1 cellular context compared by ENCODE assay signal in genomic region chr7:137948845-137949330, GRCh38.
TF ChIP-seq lines count a peak whose summit lies in the region.

No MANE protein-coding gene starts in this region.

TF ChIP-seq in HepG2, 621 proteins besides CTCF, POLR2A, EP300 and RAD21 (continued from another document and continues in another):
- TF ChIP-seq ZNF878 (CRISPR knock-in tag; IDR thresholded peaks at IDR 0.05) (no peak), TCF7 (IDR thresholded peaks at IDR 0.05; ENCODE audit: low read depth) (peak; percentile 84), ZNF761 (CRISPR knock-in tag; conservative IDR thresholded peaks at IDR 0.05) (0 out of 2 replicates have a peak, but pooled peaks have one; percentile 35), ZNF556 (CRISPR knock-in tag; IDR thresholded peaks at IDR 0.05; ENCODE audit: borderline replicate concordance) (no peak; the same call in 1 of the 2 replicates), PLRG1 (conservative IDR thresholded peaks at IDR 0.05) (no peak), E2F2 (CRISPR knock-in tag; IDR thresholded peaks at IDR 0.05; ENCODE audit: borderline replicate concordance) (no peak), SOX5 (CRISPR knock-in tag; IDR thresholded peaks at IDR 0.05; ENCODE audit: borderline replicate concordance) (peak; percentile 83), ZNF800 (CRISPR knock-in tag; IDR thresholded peaks at IDR 0.05) (no peak), SMAD9 (CRISPR knock-in tag; IDR thresholded peaks at IDR 0.05) (no peak), ZNF484 (CRISPR knock-in tag; IDR thresholded peaks at IDR 0.05; ENCODE audit: borderline replicate concordance, low read depth) (no peak), SP5 (CRISPR knock-in tag; IDR thresholded peaks at IDR 0.05; ENCODE audit: borderline replicate concordance, low read depth) (peak; percentile 28; the same call in 1 of the 2 replicates), ONECUT2 (CRISPR knock-in tag; IDR thresholded peaks at IDR 0.05) (no peak), ZNF501 (CRISPR knock-in tag; IDR thresholded peaks at IDR 0.05) (no peak), HOXA7 (CRISPR knock-in tag; IDR thresholded peaks at IDR 0.05) (no peak), PRMT3 (CRISPR knock-in tag; IDR thresholded peaks at IDR 0.05; ENCODE audit: borderline replicate concordance, low read depth) (no peak), ZNF563 (CRISPR knock-in tag; IDR thresholded peaks at IDR 0.05) (no peak), CBX5 (CRISPR knock-in tag; IDR thresholded peaks at IDR 0.05; ENCODE audit: borderline replicate concordance) (peak; percentile 58; the same call in 1 of the 2 replicates), TCF12 (IDR thresholded peaks at IDR 0.05) (no peak), TCF12 (CRISPR knock-in tag; IDR thresholded peaks at IDR 0.05) (peak; percentile 76; the same call in 1 of the 2 replicates), ZFP41 (CRISPR knock-in tag; IDR thresholded peaks at IDR 0.05; ENCODE audit: borderline replicate concordance) (no peak), SP1 (IDR thresholded peaks at IDR 0.05) (no peak), SP1 (CRISPR knock-in tag; IDR thresholded peaks at IDR 0.05) (no peak), GABPB1 (CRISPR knock-in tag; IDR thresholded peaks at IDR 0.05) (peak; percentile 54), DMAP1 (CRISPR knock-in tag; IDR thresholded peaks at IDR 0.05) (0 out of 2 replicates have a peak, but pooled peaks have one; percentile 47), CENPX (CRISPR knock-in tag; IDR thresholded peaks at IDR 0.05) (no peak), FIP1L1 (IDR thresholded peaks at IDR 0.05; ENCODE audit: borderline replicate concordance, insufficient read depth, low read depth, low read length) (no peak), ETV5 (CRISPR knock-in tag; IDR thresholded peaks at IDR 0.05; ENCODE audit: borderline replicate concordance) (peak; percentile 95), MBNL3 (CRISPR knock-in tag; conservative IDR thresholded peaks at IDR 0.05) (no peak), NKX3-1 (CRISPR knock-in tag; IDR thresholded peaks at IDR 0.05) (peak; percentile 94), ZSCAN25 (CRISPR knock-in tag; IDR thresholded peaks at IDR 0.05) (no peak), HDAC1 (CRISPR knock-in tag; IDR thresholded peaks at IDR 0.05) (peak; percentile 73), TFDP1 (CRISPR knock-in tag; IDR thresholded peaks at IDR 0.05; ENCODE audit: borderline replicate concordance) (peak; percentile 47; the same call in 1 of the 2 replicates), ZNF615 (CRISPR knock-in tag; IDR thresholded peaks at IDR 0.05; ENCODE audit: borderline replicate concordance) (no peak), SMAD1 (CRISPR knock-in tag; IDR thresholded peaks at IDR 0.05; ENCODE audit: borderline replicate concordance, low read depth) (no peak), KAT2B (IDR thresholded peaks at IDR 0.05; ENCODE audit: borderline replicate concordance, low read depth, low read length) (no peak), HNRNPH1 (optimal IDR thresholded peaks at IDR 0.05; ENCODE audit: low read depth, low read length) (no peak), ZNF816 (CRISPR knock-in tag; IDR thresholded peaks at IDR 0.05; ENCODE audit: borderline replicate concordance) (no peak), IRX3 (CRISPR knock-in tag; IDR thresholded peaks at IDR 0.05; ENCODE audit: borderline replicate concordance, low read depth) (no peak), ZBTB42 (CRISPR knock-in tag; IDR thresholded peaks at IDR 0.05) (no peak)
- TF ChIP-seq, protein P1, sequence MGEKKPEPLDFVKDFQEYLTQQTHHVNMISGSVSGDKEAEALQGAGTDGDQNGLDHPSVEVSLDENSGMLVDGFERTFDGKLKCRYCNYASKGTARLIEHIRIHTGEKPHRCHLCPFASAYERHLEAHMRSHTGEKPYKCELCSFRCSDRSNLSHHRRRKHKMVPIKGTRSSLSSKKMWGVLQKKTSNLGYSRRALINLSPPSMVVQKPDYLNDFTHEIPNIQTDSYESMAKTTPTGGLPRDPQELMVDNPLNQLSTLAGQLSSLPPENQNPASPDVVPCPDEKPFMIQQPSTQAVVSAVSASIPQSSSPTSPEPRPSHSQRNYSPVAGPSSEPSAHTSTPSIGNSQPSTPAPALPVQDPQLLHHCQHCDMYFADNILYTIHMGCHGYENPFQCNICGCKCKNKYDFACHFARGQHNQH (CRISPR knock-in tag; IDR thresholded peaks at IDR 0.05): peak; percentile 62
- TF ChIP-seq, protein P2, sequence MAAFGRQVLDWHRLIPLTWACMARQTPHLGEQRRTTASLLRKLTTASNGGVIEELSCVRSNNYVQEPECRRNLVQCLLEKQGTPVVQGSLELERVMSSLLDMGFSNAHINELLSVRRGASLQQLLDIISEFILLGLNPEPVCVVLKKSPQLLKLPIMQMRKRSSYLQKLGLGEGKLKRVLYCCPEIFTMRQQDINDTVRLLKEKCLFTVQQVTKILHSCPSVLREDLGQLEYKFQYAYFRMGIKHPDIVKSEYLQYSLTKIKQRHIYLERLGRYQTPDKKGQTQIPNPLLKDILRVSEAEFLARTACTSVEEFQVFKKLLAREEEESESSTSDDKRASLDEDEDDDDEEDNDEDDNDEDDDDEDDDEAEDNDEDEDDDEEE (CRISPR knock-in tag; IDR thresholded peaks at IDR 0.05): no peak
- TF ChIP-seq, protein P3, sequence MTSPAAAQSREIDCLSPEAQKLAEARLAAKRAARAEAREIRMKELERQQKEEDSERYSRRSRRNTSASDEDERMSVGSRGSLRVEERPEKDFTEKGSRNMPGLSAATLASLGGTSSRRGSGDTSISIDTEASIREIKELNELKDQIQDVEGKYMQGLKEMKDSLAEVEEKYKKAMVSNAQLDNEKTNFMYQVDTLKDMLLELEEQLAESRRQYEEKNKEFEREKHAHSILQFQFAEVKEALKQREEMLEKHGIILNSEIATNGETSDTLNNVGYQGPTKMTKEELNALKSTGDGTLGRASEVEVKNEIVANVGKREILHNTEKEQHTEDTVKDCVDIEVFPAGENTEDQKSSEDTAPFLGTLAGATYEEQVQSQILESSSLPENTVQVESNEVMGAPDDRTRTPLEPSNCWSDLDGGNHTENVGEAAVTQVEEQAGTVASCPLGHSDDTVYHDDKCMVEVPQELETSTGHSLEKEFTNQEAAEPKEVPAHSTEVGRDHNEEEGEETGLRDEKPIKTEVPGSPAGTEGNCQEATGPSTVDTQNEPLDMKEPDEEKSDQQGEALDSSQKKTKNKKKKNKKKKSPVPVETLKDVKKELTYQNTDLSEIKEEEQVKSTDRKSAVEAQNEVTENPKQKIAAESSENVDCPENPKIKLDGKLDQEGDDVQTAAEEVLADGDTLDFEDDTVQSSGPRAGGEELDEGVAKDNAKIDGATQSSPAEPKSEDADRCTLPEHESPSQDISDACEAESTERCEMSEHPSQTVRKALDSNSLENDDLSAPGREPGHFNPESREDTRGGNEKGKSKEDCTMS (CRISPR knock-in tag; conservative IDR thresholded peaks at IDR 0.05): no peak
- TF ChIP-seq, protein P4, sequence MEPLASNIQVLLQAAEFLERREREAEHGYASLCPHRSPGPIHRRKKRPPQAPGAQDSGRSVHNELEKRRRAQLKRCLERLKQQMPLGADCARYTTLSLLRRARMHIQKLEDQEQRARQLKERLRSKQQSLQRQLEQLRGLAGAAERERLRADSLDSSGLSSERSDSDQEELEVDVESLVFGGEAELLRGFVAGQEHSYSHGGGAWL (CRISPR knock-in tag; IDR thresholded peaks at IDR 0.05): no peak
- TF ChIP-seq, protein P5, sequence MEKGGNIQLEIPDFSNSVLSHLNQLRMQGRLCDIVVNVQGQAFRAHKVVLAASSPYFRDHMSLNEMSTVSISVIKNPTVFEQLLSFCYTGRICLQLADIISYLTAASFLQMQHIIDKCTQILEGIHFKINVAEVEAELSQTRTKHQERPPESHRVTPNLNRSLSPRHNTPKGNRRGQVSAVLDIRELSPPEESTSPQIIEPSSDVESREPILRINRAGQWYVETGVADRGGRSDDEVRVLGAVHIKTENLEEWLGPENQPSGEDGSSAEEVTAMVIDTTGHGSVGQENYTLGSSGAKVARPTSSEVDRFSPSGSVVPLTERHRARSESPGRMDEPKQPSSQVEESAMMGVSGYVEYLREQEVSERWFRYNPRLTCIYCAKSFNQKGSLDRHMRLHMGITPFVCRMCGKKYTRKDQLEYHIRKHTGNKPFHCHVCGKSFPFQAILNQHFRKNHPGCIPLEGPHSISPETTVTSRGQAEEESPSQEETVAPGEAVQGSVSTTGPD (CRISPR knock-in tag; IDR thresholded peaks at IDR 0.05): peak; percentile 92
- TF ChIP-seq, protein P6, sequence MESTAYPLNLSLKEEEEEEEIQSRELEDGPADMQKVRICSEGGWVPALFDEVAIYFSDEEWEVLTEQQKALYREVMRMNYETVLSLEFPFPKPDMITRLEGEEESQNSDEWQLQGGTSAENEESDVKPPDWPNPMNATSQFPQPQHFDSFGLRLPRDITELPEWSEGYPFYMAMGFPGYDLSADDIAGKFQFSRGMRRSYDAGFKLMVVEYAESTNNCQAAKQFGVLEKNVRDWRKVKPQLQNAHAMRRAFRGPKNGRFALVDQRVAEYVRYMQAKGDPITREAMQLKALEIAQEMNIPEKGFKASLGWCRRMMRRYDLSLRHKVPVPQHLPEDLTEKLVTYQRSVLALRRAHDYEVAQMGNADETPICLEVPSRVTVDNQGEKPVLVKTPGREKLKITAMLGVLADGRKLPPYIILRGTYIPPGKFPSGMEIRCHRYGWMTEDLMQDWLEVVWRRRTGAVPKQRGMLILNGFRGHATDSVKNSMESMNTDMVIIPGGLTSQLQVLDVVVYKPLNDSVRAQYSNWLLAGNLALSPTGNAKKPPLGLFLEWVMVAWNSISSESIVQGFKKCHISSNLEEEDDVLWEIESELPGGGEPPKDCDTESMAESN (CRISPR knock-in tag; conservative IDR thresholded peaks at IDR 0.05): no peak
- TF ChIP-seq, protein P7, sequence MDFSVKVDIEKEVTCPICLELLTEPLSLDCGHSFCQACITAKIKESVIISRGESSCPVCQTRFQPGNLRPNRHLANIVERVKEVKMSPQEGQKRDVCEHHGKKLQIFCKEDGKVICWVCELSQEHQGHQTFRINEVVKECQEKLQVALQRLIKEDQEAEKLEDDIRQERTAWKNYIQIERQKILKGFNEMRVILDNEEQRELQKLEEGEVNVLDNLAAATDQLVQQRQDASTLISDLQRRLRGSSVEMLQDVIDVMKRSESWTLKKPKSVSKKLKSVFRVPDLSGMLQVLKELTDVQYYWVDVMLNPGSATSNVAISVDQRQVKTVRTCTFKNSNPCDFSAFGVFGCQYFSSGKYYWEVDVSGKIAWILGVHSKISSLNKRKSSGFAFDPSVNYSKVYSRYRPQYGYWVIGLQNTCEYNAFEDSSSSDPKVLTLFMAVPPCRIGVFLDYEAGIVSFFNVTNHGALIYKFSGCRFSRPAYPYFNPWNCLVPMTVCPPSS (IDR thresholded peaks at IDR 0.05): no peak
- TF ChIP-seq, protein P8, sequence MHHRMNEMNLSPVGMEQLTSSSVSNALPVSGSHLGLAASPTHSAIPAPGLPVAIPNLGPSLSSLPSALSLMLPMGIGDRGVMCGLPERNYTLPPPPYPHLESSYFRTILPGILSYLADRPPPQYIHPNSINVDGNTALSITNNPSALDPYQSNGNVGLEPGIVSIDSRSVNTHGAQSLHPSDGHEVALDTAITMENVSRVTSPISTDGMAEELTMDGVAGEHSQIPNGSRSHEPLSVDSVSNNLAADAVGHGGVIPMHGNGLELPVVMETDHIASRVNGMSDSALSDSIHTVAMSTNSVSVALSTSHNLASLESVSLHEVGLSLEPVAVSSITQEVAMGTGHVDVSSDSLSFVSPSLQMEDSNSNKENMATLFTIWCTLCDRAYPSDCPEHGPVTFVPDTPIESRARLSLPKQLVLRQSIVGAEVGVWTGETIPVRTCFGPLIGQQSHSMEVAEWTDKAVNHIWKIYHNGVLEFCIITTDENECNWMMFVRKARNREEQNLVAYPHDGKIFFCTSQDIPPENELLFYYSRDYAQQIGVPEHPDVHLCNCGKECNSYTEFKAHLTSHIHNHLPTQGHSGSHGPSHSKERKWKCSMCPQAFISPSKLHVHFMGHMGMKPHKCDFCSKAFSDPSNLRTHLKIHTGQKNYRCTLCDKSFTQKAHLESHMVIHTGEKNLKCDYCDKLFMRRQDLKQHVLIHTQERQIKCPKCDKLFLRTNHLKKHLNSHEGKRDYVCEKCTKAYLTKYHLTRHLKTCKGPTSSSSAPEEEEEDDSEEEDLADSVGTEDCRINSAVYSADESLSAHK (CRISPR knock-in tag; IDR thresholded peaks at IDR 0.05; ENCODE audit: borderline replicate concordance): no peak
- TF ChIP-seq, protein P9, sequence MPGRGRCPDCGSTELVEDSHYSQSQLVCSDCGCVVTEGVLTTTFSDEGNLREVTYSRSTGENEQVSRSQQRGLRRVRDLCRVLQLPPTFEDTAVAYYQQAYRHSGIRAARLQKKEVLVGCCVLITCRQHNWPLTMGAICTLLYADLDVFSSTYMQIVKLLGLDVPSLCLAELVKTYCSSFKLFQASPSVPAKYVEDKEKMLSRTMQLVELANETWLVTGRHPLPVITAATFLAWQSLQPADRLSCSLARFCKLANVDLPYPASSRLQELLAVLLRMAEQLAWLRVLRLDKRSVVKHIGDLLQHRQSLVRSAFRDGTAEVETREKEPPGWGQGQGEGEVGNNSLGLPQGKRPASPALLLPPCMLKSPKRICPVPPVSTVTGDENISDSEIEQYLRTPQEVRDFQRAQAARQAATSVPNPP (CRISPR knock-in tag; IDR thresholded peaks at IDR 0.05): no peak
